8 cellular contexts compared by ENCODE assay signal in the genomic region with DNA sequence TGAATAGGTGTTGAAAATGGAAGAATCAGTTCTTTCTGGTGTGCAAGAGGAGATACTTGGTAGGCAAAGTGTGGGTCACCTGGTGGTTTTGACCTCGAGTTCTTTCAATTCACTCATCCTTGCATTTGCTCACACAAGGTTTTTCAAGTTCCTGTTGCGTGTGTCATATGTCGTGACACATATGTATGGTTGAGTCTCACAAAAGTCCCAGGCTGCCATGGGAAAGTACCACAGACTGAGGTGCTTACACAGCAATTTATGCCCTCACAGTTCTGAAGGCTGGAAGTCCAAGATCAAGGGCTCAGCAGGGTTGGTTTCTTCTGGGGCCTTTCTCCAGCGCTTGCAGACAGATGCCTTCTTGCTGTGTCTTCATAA.
DNase-seq lines count a peak whose midpoint lies in the region; ATAC-seq and TF ChIP-seq lines count a peak whose summit lies in the region.
"Had no signal": no experiment of that assay in that cellular context is flagged by ENCODE, and none has a peak within 500 bp of the region (broad histone marks: within the 10 kb centered on the region; RNA-seq: fewer than 3 reads in every experiment).

No MANE protein-coding gene starts in this region.

- no peak overlapping the region for H3K23ac ChIP-seq in H9 (ENCODE audit: insufficient read length, low read depth, low read length)

- CTCF ChIA-PET in activated CD8-positive, alpha-beta T cell treated with anti-CD3 and anti-CD28 coated beads for 36 hours (lab: Charles Lee) = interaction anchor here (0.5 to 1.7 kb wide), 3 partner anchors 19 to 233 kb away, joined by 3 to 4 read pairs (median 3); no protein-coding TSS in a partner anchor

- no peak overlapping the region for H3K4me3 Mint-ChIP-seq in activated CD8-positive, alpha-beta T cell treated with anti-CD3 and anti-CD28 coated beads for 36 hours
- H3K4me3 Mint-ChIP-seq in natural killer cell treated with Interleukin-12 subunit alpha and Interleukin-12 subunit beta and Interleukin-15 and Interleukin-18, amount 100 ng/mL, for 72 hours = peak overlapping the region; percentile 67
- H3K4me3 Mint-ChIP-seq in H9 = no peak overlapping the region

- H2AK5ac ChIP-seq in H9 (ENCODE audit: insufficient read length, low read length) = no peak overlapping the region

- no peak overlapping the region for H2BK5ac ChIP-seq in H9 (ENCODE audit: insufficient read length, low read length)

- H2BK15ac ChIP-seq in H9 (ENCODE audit: low read depth, low read length) = no peak overlapping the region

- H3K4me1 ChIP-seq in H9 (ENCODE audit: insufficient read depth, low read length) = peaks cover 8% of the 10 kb centered on the region; the same call in 1 of the 2 replicates

- no peak overlapping the region for H2BK20ac ChIP-seq in H9 (ENCODE audit: low read depth, low read length, poor library complexity, severe bottlenecking)

- peak; percentile 42 for ATAC-seq in GM18870 (IDR thresholded peaks at IDR 0.05; ENCODE audit: unreplicated experiment)
- ATAC-seq in HG02759 (IDR thresholded peaks at IDR 0.05; ENCODE audit: unreplicated experiment) = peak; percentile 50
- peak; percentile 84 for ATAC-seq in activated CD8-positive, alpha-beta T cell treated with anti-CD3 and anti-CD28 coated beads for 36 hours
- ATAC-seq in natural killer cell treated with Interleukin-12 subunit alpha and Interleukin-12 subunit beta and Interleukin-15 and Interleukin-18, amount 100 ng/mL, for 72 hours = peak; percentile 83 to 92

- DNase-seq in activated CD8-positive, alpha-beta T cell treated with anti-CD3 and anti-CD28 coated beads for 36 hours = peak; percentile 80
- DNase-seq in natural killer cell treated with Interleukin-12 subunit alpha and Interleukin-12 subunit beta and Interleukin-15 and Interleukin-18, amount 100 ng/mL, for 72 hours (ENCODE audit: low spot score) = peak; percentile 70
- DNase-seq in NCI-H1417 (lab: John Stamatoyannopoulos, UW) (no peak), H9 (no peak), NCI-H146 (lab: John Stamatoyannopoulos, UW) (no peak)

- H3K4ac ChIP-seq in H9 (ENCODE audit: low read depth, low read length) = no peak overlapping the region

- H3K36me3 Mint-ChIP-seq in activated CD8-positive, alpha-beta T cell treated with anti-CD3 and anti-CD28 coated beads for 36 hours (ENCODE audit: low read depth) = peaks cover 53% of the 10 kb centered on the region
- peaks cover 6% of the 10 kb centered on the region for H3K36me3 Mint-ChIP-seq in natural killer cell treated with Interleukin-12 subunit alpha and Interleukin-12 subunit beta and Interleukin-15 and Interleukin-18, amount 100 ng/mL, for 72 hours
- H3K36me3 Mint-ChIP-seq in H9 (ENCODE audit: insufficient read depth in 1 of 3, low read depth in 3 of 3) = no peaks in the 10 kb centered on the region; a peak in 2 of 7 replicates

- no CpG with 5 or more reads among the region's 4 CpGs for WGBS in H9 (ENCODE audit: extremely low coverage, insufficient read length, low lambda C conversion rate)

- peaks cover 8% of the 10 kb centered on the region for H3K79me2 ChIP-seq in H9 (ENCODE audit: insufficient read depth, low read length)

- TF ChIP-seq CTCF in activated CD8-positive, alpha-beta T cell treated with anti-CD3 and anti-CD28 coated beads for 36 hours (IDR thresholded peaks at IDR 0.05) = no peak
- no peak for TF ChIP-seq CTCF in H9 (conservative IDR thresholded peaks at IDR 0.05)

- no peak overlapping the region for H3T11ph ChIP-seq in H9 (ENCODE audit: low read length)

- H2AFZ ChIP-seq in H9 (ENCODE audit: low read length) = no peak overlapping the region

- no peak overlapping the region for H2BK120ac ChIP-seq in H9 (ENCODE audit: low read depth, low read length, poor library complexity, severe bottlenecking)

- H3K79me1 ChIP-seq in H9 (ENCODE audit: insufficient read depth, low read depth, low read length, poor library complexity, severe bottlenecking) = peaks cover 5% of the 10 kb centered on the region

- no peak overlapping the region for H3K56ac ChIP-seq in H9 (ENCODE audit: insufficient read length, low read depth, low read length)

- no peak overlapping the region for H3K27ac ChIP-seq in H9 (ENCODE audit: insufficient read length, low read depth, low read length)

- H3K27me3 ChIP-seq in H9 (ENCODE audit: insufficient read depth, low read length) = no peaks in the 10 kb centered on the region

- H3K9ac ChIP-seq in H9 (ENCODE audit: extremely low read depth, insufficient read length, low read length) = no peak overlapping the region

- H4K91ac ChIP-seq in H9 (ENCODE audit: insufficient read length, low read depth, low read length) = no peak overlapping the region

- peak overlapping the region; percentile 83 for H3K27ac Mint-ChIP-seq in activated CD8-positive, alpha-beta T cell treated with anti-CD3 and anti-CD28 coated beads for 36 hours
- peak overlapping the region; percentile 86 to 96 for H3K27ac Mint-ChIP-seq in natural killer cell treated with Interleukin-12 subunit alpha and Interleukin-12 subunit beta and Interleukin-15 and Interleukin-18, amount 100 ng/mL, for 72 hours
- peak overlapping the region in 1 of 3 experiments; percentile 32; a peak in 1 of 7 replicates for H3K27ac Mint-ChIP-seq in H9

- no peaks in the 10 kb centered on the region for H3K27me3 Mint-ChIP-seq in activated CD8-positive, alpha-beta T cell treated with anti-CD3 and anti-CD28 coated beads for 36 hours
- H3K27me3 Mint-ChIP-seq in natural killer cell treated with Interleukin-12 subunit alpha and Interleukin-12 subunit beta and Interleukin-15 and Interleukin-18, amount 100 ng/mL, for 72 hours = no peaks in the 10 kb centered on the region
- H3K27me3 Mint-ChIP-seq in H9 (ENCODE audit: low read depth) = no peaks in the 10 kb centered on the region

- peaks cover 4% of the 10 kb centered on the region for H3K9me3 Mint-ChIP-seq in activated CD8-positive, alpha-beta T cell treated with anti-CD3 and anti-CD28 coated beads for 36 hours
- H3K9me3 Mint-ChIP-seq in natural killer cell treated with Interleukin-12 subunit alpha and Interleukin-12 subunit beta and Interleukin-15 and Interleukin-18, amount 100 ng/mL, for 72 hours = peaks cover 3% of the 10 kb centered on the region
- no peaks in the 10 kb centered on the region; a peak in 1 of 5 replicates for H3K9me3 Mint-ChIP-seq in H9

- intact Hi-C loops in activated CD8-positive, alpha-beta T cell treated with anti-CD3 and anti-CD28 coated beads for 36 hours (cut with micrococcal nuclease) = no loop called here

- H3K14ac ChIP-seq in H9 (ENCODE audit: insufficient read depth, low read length) = no peak overlapping the region

- H3K4me2 ChIP-seq in H9 (ENCODE audit: insufficient read depth, insufficient read length, low read length) = no peak overlapping the region
- H3K4me2 ChIP-seq: smooth muscle cell had no signal

- H4K5ac ChIP-seq in H9 (ENCODE audit: insufficient read length, low read depth, low read length) = no peak overlapping the region

- peaks cover 90% of the 10 kb centered on the region for H3K4me1 Mint-ChIP-seq in activated CD8-positive, alpha-beta T cell treated with anti-CD3 and anti-CD28 coated beads for 36 hours (ENCODE audit: low read depth)
- H3K4me1 Mint-ChIP-seq in natural killer cell treated with Interleukin-12 subunit alpha and Interleukin-12 subunit beta and Interleukin-15 and Interleukin-18, amount 100 ng/mL, for 72 hours (ENCODE audit: low read depth in 2 of 2) = peaks cover 45 to 50% of the 10 kb centered on the region in 2 donors
- peaks cover 57 to 58% of the 10 kb centered on the region in 2 experiments for H3K4me1 Mint-ChIP-seq in H9

- H3K23me2 ChIP-seq in H9 (ENCODE audit: insufficient read length, low read depth, low read length, poor library complexity, severe bottlenecking) = no peaks in the 10 kb centered on the region

- no peaks in the 10 kb centered on the region for H3K9me3 ChIP-seq in H9 (ENCODE audit: control insufficient read depth, low read depth, low read length)

- H4K8ac ChIP-seq in H9 (replicated peaks; ENCODE audit: insufficient read length, low read depth, low read length) = no peak overlapping the region

- no peak overlapping the region for H2BK12ac ChIP-seq in H9 (ENCODE audit: insufficient read length, low read depth, low read length)

- no peak overlapping the region for H3K18ac ChIP-seq in H9 (ENCODE audit: insufficient read length, low read depth, low read length)

- POLR2A ChIA-PET in activated CD8-positive, alpha-beta T cell treated with anti-CD3 and anti-CD28 coated beads for 36 hours (lab: Charles Lee) = interaction anchor here (1.0 to 1.7 kb wide), 4 partner anchors 13 to 63 kb away, joined by 3 to 10 read pairs (median 4); no protein-coding TSS in a partner anchor

- no peaks in the 10 kb centered on the region for H4K20me1 ChIP-seq in H9 (ENCODE audit: control insufficient read depth, insufficient read depth, insufficient read length)

Comparison
In these comparisons a context has a peak if more than half of its experiments do, and no peak if none do; other contexts are left out.
1. DNase-seq: peak in activated CD8-positive, alpha-beta T cell treated with anti-CD3 and anti-CD28 coated beads for 36 hours (single experiment) and natural killer cell treated with Interleukin-12 subunit alpha and Interleukin-12 subunit beta and Interleukin-15 and Interleukin-18, amount 100 ng/mL, for 72 hours (single experiment); none in NCI-H1417 (0 of 3), H9 (single experiment) and NCI-H146 (single experiment).
2. Peak in every context shown above with its lines, with median percentiles within 50 percentile points of each other: ATAC-seq.